Comparison of ENCODE assay signal across 8 cellular contexts in the genomic region with DNA sequence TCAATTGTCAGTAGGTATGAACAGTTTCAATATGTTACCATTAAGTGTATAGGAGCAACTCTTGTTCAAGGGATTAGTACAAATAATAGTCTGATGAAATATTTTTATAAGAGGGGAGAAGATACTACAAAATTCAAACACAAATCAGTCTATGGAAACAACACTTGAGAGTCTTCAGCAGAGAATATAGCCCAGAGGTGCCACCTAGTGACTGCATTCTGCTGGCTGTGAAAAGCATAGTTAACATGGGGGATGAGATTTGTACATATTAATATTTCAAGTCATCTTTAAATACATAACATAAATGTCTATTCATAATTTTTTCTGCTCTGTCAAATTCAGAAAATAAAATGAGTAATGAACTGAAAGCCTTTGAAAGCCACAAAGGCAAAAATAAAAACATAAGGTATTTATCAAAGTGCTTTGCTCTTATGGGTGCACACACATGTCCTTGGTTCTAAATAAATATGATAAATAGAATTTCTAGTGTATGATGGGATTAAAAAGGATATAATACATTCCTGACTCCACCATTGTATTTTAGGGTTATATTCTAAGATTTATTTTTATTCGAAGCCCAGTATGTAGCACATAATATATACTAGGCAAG.
DNase-seq lines count a peak whose midpoint lies in the region; ATAC-seq and TF ChIP-seq lines count a peak whose summit lies in the region.

No MANE protein-coding gene starts in this region.

- no peaks in the 10 kb centered on the region for H3K4me1 ChIP-seq in DND-41 (ENCODE audit: insufficient read depth, low read length)

- H3K9me3 ChIP-seq in DND-41 (ENCODE audit: insufficient read depth, low read length, severe bottlenecking): no peaks in the 10 kb centered on the region

- H3K4me2 ChIP-seq in DND-41 (ENCODE audit: insufficient read depth, low read length): no peak overlapping the region

- no peak overlapping the region for H3K27ac ChIP-seq in DND-41 (ENCODE audit: low read length)

- no peaks in the 10 kb centered on the region for H3K36me3 ChIP-seq in DND-41 (ENCODE audit: insufficient read depth, low read length)

- H4K20me1 ChIP-seq in DND-41 (ENCODE audit: insufficient read depth, low read length): no peaks in the 10 kb centered on the region

- peak; percentile 81 for TF ChIP-seq CTCF in DND-41 (IDR thresholded peaks at IDR 0.05; ENCODE audit: borderline replicate concordance, extremely low read depth, low read length, poor library complexity, severe bottlenecking)

- H3K4me3 ChIP-seq in DND-41 (ENCODE audit: low read depth in 1 of 2, low read length in 2 of 2): no peak overlapping the region

- no peaks in the 10 kb centered on the region for H3K27me3 ChIP-seq in DND-41 (ENCODE audit: insufficient read depth, low read length, poor library complexity)

- H3K79me2 ChIP-seq in DND-41 (ENCODE audit: insufficient read depth, low read length): no peaks in the 10 kb centered on the region

- peak; percentile 81 for ATAC-seq in DND-41 (ENCODE audit: insufficient read depth, low read depth)
- peak; percentile 72 for ATAC-seq in HG02884 (IDR thresholded peaks at IDR 0.05; ENCODE audit: unreplicated experiment)
- ATAC-seq in HG03175 (IDR thresholded peaks at IDR 0.05; ENCODE audit: unreplicated experiment): no peak

- DNase-seq in DND-41 (peak; percentile 59), NOMO-1 treated with DMSO at 0.1 percent for 48 hours (lab: John Stamatoyannopoulos, UW; ENCODE audit: unreplicated experiment) (peak; percentile 47), dermis blood vessel endothelial cell (peak; percentile 3), midbrain (lab: John Stamatoyannopoulos, UW) (peak; percentile 58)
- no peak for DNase-seq in stimulated activated CD4-positive, alpha-beta T cell treated with anti-CD3 and anti-CD28 coated beads, Interleukin-1b, Interleukin-23, amount 100 ng/mL, for 48 hours
- DNase-seq in stimulated activated CD4-positive, alpha-beta T cell treated with anti-CD3 and anti-CD28 coated beads, Interleukin-2, amount 100 ng/mL, for 48 hours: no peak

- no peak overlapping the region for H3K9ac ChIP-seq in DND-41 (ENCODE audit: low read depth, low read length)

- H2AFZ ChIP-seq in DND-41 (ENCODE audit: low read depth, low read length): no peak overlapping the region

Comparison
In these comparisons a context has a peak if more than half of its experiments do, and no peak if none do; other contexts are left out.
1. DNase-seq: peak in DND-41 (single experiment), NOMO-1 treated with DMSO at 0.1 percent for 48 hours (single experiment), dermis blood vessel endothelial cell (single experiment) and midbrain (single experiment); none in stimulated activated CD4-positive, alpha-beta T cell treated with anti-CD3 and anti-CD28 coated beads, Interleukin-1b, Interleukin-23, amount 100 ng/mL, for 48 hours (single experiment) and stimulated activated CD4-positive, alpha-beta T cell treated with anti-CD3 and anti-CD28 coated beads, Interleukin-2, amount 100 ng/mL, for 48 hours (0 of 2).